In the genomic region with DNA sequence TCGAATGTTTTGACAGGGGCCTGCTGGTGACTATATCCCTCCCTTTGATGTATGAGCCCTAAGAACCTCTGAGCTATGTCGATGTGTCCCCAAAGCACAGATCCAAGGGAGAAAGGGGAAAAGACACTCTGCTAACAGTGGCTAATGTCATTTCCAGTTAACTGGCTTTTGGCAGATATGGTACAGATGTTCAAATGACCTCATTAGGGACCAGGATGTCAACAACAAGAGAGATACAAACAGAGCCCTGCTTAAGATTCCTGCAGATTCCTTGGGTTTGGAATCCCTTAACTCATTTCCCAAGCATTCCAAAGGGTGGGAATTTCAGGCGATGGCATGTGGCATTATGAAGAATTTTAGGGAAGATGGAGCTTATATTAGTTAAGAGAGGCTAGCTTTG, we compare ENCODE assay signal across 21 cellular contexts.
"Had no signal": no experiment of that assay in that cellular context is flagged by ENCODE, and none has a peak within 500 bp of the region (broad histone marks: within the 10 kb centered on the region; RNA-seq: fewer than 3 reads in every experiment).

No MANE protein-coding gene starts in this region.

- H3K4me3 Mint-ChIP-seq: central memory CD8-positive, alpha-beta T cell; mesothelial cell of epicardium; natural killer cell; neural crest cell; stimulated activated memory B cell treated with anti-CD40 and anti-IgM and Interleukin-4, amounts not matched to agents 10 μg/mL and 1 μg/mL and 100 μg/mL, for 72 hours; stimulated activated naive CD8-positive, alpha-beta T cell treated with anti-CD3 and anti-CD28 coated beads, Interleukin-15, amount 100 ng/mL, for 72 hours had no signal

- H3K27me3 Mint-ChIP-seq: central memory CD8-positive, alpha-beta T cell had no signal

- H3K4me1 Mint-ChIP-seq: central memory CD8-positive, alpha-beta T cell; natural killer cell; stimulated activated memory B cell treated with anti-CD40 and anti-IgM and Interleukin-4, amounts not matched to agents 10 μg/mL and 1 μg/mL and 100 μg/mL, for 72 hours; stimulated activated naive CD8-positive, alpha-beta T cell treated with anti-CD3 and anti-CD28 coated beads, Interleukin-15, amount 100 ng/mL, for 72 hours had no signal

- H3K9me3 Mint-ChIP-seq: mesothelial cell of epicardium; stimulated activated memory B cell treated with anti-CD40 and anti-IgM and Interleukin-4, amounts not matched to agents 10 μg/mL and 1 μg/mL and 100 μg/mL, for 72 hours; stimulated activated naive CD8-positive, alpha-beta T cell treated with anti-CD3 and anti-CD28 coated beads, Interleukin-15, amount 100 ng/mL, for 72 hours had no signal

- H3K27ac Mint-ChIP-seq: mesothelial cell of epicardium; natural killer cell; stimulated activated memory B cell treated with anti-CD40 and anti-IgM and Interleukin-4, amounts not matched to agents 10 μg/mL and 1 μg/mL and 100 μg/mL, for 72 hours; stimulated activated naive CD8-positive, alpha-beta T cell treated with anti-CD3 and anti-CD28 coated beads, Interleukin-15, amount 100 ng/mL, for 72 hours had no signal

- DNase-seq: cortex of kidney; dorsolateral prefrontal cortex; effector CD8-positive, alpha-beta T cell; foreskin keratinocyte; kidney; left cardiac atrium; natural killer cell; nucleus accumbens; ovary; right cardiac atrium; stimulated activated CD4-positive, alpha-beta T cell treated with anti-CD3 and anti-CD28 coated beads, Interleukin-15, amount 100 ng/mL, for 24 hours; stimulated activated CD4-positive, alpha-beta T cell treated with anti-CD3 and anti-CD28 coated beads, Interleukin-1b, Interleukin-23, amount 100 ng/mL, for 48 hours; stimulated activated CD4-positive, alpha-beta T cell treated with anti-CD3 and anti-CD28 coated beads, Interleukin-4, amount 100 ng/mL, for 24 hours; stimulated activated naive CD8-positive, alpha-beta T cell treated with anti-CD3 and anti-CD28 coated beads, Interleukin-15, amount 100 ng/mL, for 72 hours; testis; transverse colon had no signal

- H3K36me3 Mint-ChIP-seq: mesothelial cell of epicardium; natural killer cell; stimulated activated memory B cell treated with anti-CD40 and anti-IgM and Interleukin-4, amounts not matched to agents 10 μg/mL and 1 μg/mL and 100 μg/mL, for 72 hours had no signal

- ATAC-seq: esophagus mucosa; foreskin keratinocyte; left cardiac atrium; natural killer cell; right cardiac atrium; stimulated activated memory B cell treated with anti-CD40 and anti-IgM and Interleukin-4, amounts not matched to agents 10 μg/mL and 1 μg/mL and 100 μg/mL, for 72 hours; stimulated activated naive CD8-positive, alpha-beta T cell treated with anti-CD3 and anti-CD28 coated beads, Interleukin-15, amount 100 ng/mL, for 72 hours had no signal
